8 cellular contexts compared by ENCODE assay signal in genomic region chr15:40325188-40325587, GRCh38. TPM values are rescaled to one million over a fixed set of nuclear protein-coding genes. Genes with fewer than 3 reads are reported as not detected.
DNase-seq lines count a peak whose midpoint lies in the region; ATAC-seq and TF ChIP-seq lines count a peak whose summit lies in the region.

No MANE protein-coding gene starts in this region.

- H3K4me1 ChIP-seq in HAP-1 = peaks cover 61% of the 10 kb centered on the region

- peaks cover 34% of the 10 kb centered on the region for H3K36me3 ChIP-seq in HAP-1 (replicated peaks)

- no peak for TF ChIP-seq CTCF in fibroblast of the aortic adventitia (IDR thresholded peaks at IDR 0.05; ENCODE audit: insufficient read depth, low read length)

- H3K4me3 ChIP-seq in HAP-1 (peak overlapping the region; percentile 52), fibroblast of the aortic adventitia (ENCODE audit: low read depth, low read length) (peak overlapping the region; percentile 74), skeletal muscle cell (ENCODE audit: low read depth, low read length) (peak overlapping the region; percentile 61)

- peaks cover 0 to 1% of the 10 kb centered on the region in 2 donors for H3K27me3 Mint-ChIP-seq in T-cell

- ATAC-seq in T-cell (replicated peaks in 1 of 4) (no peak), GM19395 (IDR thresholded peaks at IDR 0.05; ENCODE audit: unreplicated experiment) (no peak)

- in situ Hi-C loops in HAP-1 (cut with MboI; ENCODE audit: low sequenced_read_pairs) = no loop called here

- no peaks in the 10 kb centered on the region for H3K27me3 ChIP-seq in HAP-1 (ENCODE audit: low read depth)

- H3K4me3 Mint-ChIP-seq in T-cell = peak overlapping the region; percentile 74 to 80 (median 76)

- CTCF ChIA-PET in T-cell (lab: Charles Lee) = interaction anchor here (0.5 to 5.1 kb wide), 12 partner anchors 9 to 1637 kb away, joined by 3 to 30 read pairs (median 3); partner anchors contain the start of gene PLCB2 (in 1 of the 2)

- H3K4me1 Mint-ChIP-seq in T-cell = peaks cover 34 to 41% (median 35%) of the 10 kb centered on the region in 3 donors

- no peaks in the 10 kb centered on the region for H3K36me3 Mint-ChIP-seq in T-cell

- H3K27ac Mint-ChIP-seq in T-cell = peak overlapping the region in 1 of 2 donors; percentile 10

- DNase-seq in HAP-1 (ENCODE audit: low spot score in 2 of 2) (no peak), T-cell (no peak), fibroblast of the aortic adventitia (ENCODE audit: low read depth) (no peak), skeletal muscle cell (ENCODE audit: low read depth) (no peak), NCI-H1048 (lab: John Stamatoyannopoulos, UW) (no peak), NCI-H146 (lab: John Stamatoyannopoulos, UW) (no peak), NCI-H1092 treated with DMSO at 0.1 percent for 48 hours (lab: John Stamatoyannopoulos, UW) (no peak)

- H3K9me3 ChIP-seq in HAP-1 = no peaks in the 10 kb centered on the region

- POLR2A ChIA-PET in T-cell (lab: Charles Lee) = interaction anchor here (0.7 to 0.9 kb wide), 3 partner anchors 17 to 1449 kb away, joined by 3 to 6 read pairs (median 3); partner anchors contain the start of genes MAPKBP1 (in 1 of the 2) and PLCB2 (in 1 of the 2)

- no peaks in the 10 kb centered on the region for H3K9me3 Mint-ChIP-seq in T-cell

RNA-seq across cellular contexts. Expression of gene INAFM2, which starts 1.7 kb away (rescaled TPM):
- total RNA-seq in T-cell (10 to 100 TPM in 1 of 5 donors, 1 to 10 TPM in 4; 5.5 to 10.9 (median 6.4) TPM), fibroblast of the aortic adventitia (ENCODE audit: low replicate concordance) (8.1 and 8.9 TPM in 2 replicates)

RNA-seq across cellular contexts. Expression of gene CCDC9B, which starts 15.6 kb away (rescaled TPM):
- total RNA-seq in T-cell (1 to 10 TPM in 4 of 5 donors, under 1 TPM in 1; 0.80 to 2.2 (median 1.7) TPM), fibroblast of the aortic adventitia (ENCODE audit: low replicate concordance) (6.7 and 16.2 TPM in 2 replicates)

RNA-seq across cellular contexts. Expression of gene PLCB2, which starts 17.5 kb away (rescaled TPM):
- total RNA-seq in T-cell = 100 to 1,000 TPM; 242 to 293 (median 245) TPM
- 0.27 TPM in 1 of 2 replicates, not detected in the other for total RNA-seq in fibroblast of the aortic adventitia (ENCODE audit: low replicate concordance)

RNA-seq across cellular contexts. Expression of gene PHGR1, which starts 25.6 kb away (rescaled TPM):
- total RNA-seq in T-cell (under 1 TPM in 1 of 5 donors, not detected in 4; 0.70 TPM), fibroblast of the aortic adventitia (ENCODE audit: low replicate concordance) (not detected in 2 replicates)

RNA-seq across cellular contexts. Expression of gene DISP2, which starts 32.8 kb away (rescaled TPM):
- total RNA-seq in T-cell (1 to 10 TPM in 1 of 5 donors, under 1 TPM in 4; 0.03 to 1.4 (median 0.18) TPM), fibroblast of the aortic adventitia (ENCODE audit: low replicate concordance) (0.08 and 0.36 TPM in 2 replicates)

Comparison
In these comparisons a context has a peak if more than half of its experiments do, and no peak if none do; other contexts are left out.
1. RNA of gene PLCB2, which starts 17.5 kb away (total RNA-seq): 242 to 293 TPM in T-cell; 0.27 TPM in fibroblast of the aortic adventitia; every median in the first group is over 100 times any median in the second.
2. Peak in every context shown above with its lines, with median percentiles within 50 percentile points of each other: H3K4me3 ChIP-seq.